17 cellular contexts compared by ENCODE assay signal in the genomic region with DNA sequence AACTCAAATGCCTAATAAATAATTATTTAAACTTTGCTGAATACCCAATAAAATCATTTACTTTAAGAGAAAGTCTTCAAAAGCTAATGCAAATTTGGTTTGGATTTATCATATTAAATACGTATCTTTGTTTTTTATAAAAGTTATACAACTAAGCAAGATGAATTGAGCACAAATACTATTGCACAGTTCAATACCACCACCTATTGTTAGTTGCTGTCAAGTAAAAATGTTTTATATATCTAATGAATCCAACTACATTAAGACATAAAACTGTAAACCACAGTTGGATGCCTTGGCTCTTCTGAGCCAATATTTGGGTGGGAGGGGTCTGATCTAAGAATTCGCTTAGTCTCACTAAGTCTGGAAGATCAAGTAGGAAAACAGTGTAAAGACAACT. TPM values are rescaled to one million over a fixed set of nuclear protein-coding genes. Genes with fewer than 3 reads are reported as not detected.
DNase-seq lines count a peak whose midpoint lies in the region; ATAC-seq and TF ChIP-seq lines count a peak whose summit lies in the region.
"Had no signal": no experiment of that assay in that cellular context is flagged by ENCODE, and none has a peak within 500 bp of the region (broad histone marks: within the 10 kb centered on the region; RNA-seq: fewer than 3 reads in every experiment).

No MANE protein-coding gene starts in this region.

- H3K36me3 ChIP-seq in heart left ventricle (peaks cover 0 to 4% (median 0%) of the 10 kb centered on the region in 9 donors), fibroblast of lung (ENCODE audit: control insufficient read depth, insufficient read depth, low read length) (no peaks in the 10 kb centered on the region), thoracic aorta (no peaks in the 10 kb centered on the region)
- H3K36me3 ChIP-seq: left lung had no signal

- no peaks in the 10 kb centered on the region for H3K79me2 ChIP-seq in fibroblast of lung (ENCODE audit: control insufficient read depth, insufficient read depth, low read length)

- ATAC-seq in heart left ventricle (peak in 2 of 4 donors; percentile 36 to 38), right cardiac atrium (no peak), thoracic aorta (ENCODE audit: insufficient number of reproducible peaks, low FRiP score, low read depth) (no peak)
- ATAC-seq: left lung; natural killer cell treated with Interleukin-12 subunit alpha and Interleukin-12 subunit beta and Interleukin-15 and Interleukin-18, amount 100 ng/mL, for 72 hours had no signal

- no peak overlapping the region for H3K9ac ChIP-seq in fibroblast of lung (ENCODE audit: insufficient read depth, low read length)

- no peak overlapping the region for H3K4me2 ChIP-seq in fibroblast of lung (ENCODE audit: extremely low read depth, insufficient read depth, low read length)

- H3K4me3 ChIP-seq in heart left ventricle: no peak overlapping the region
- H3K4me3 ChIP-seq in right cardiac atrium (ENCODE audit: low read length): no peak overlapping the region
- no peak overlapping the region for H3K4me3 ChIP-seq in fibroblast of lung (replicated peaks in 1 of 4; ENCODE audit: control extremely low read depth in 1 of 4, insufficient read depth in 1 of 4, low read depth in 3 of 4, low read length in 4 of 4)
- H3K4me3 ChIP-seq in thoracic aorta: peak overlapping the region; percentile 58
- H3K4me3 ChIP-seq: left lung had no signal

- H3K4me1 ChIP-seq in heart left ventricle (peaks cover 0 to 30% (median 14%) of the 10 kb centered on the region in 12 donors), right cardiac atrium (ENCODE audit: control insufficient read depth, insufficient read depth, low read length) (no peaks in the 10 kb centered on the region), fibroblast of lung (ENCODE audit: control insufficient read depth, extremely low read depth, insufficient read depth, low read length) (no peaks in the 10 kb centered on the region), thoracic aorta (ENCODE audit: control insufficient read depth in 1 of 2, low read depth in 2 of 2) (peaks cover 15 to 27% of the 10 kb centered on the region in 2 donors)

- TF ChIP-seq POLR2A in heart left ventricle (IDR thresholded peaks at IDR 0.05): no peak

- H3K9me3 ChIP-seq in heart left ventricle (no peaks in the 10 kb centered on the region), right cardiac atrium (ENCODE audit: control insufficient read depth, low read length) (no peaks in the 10 kb centered on the region), fibroblast of lung (ENCODE audit: control insufficient read depth, insufficient read depth, low read depth, low read length) (no peaks in the 10 kb centered on the region), thoracic aorta (no peaks in the 10 kb centered on the region)
- H3K9me3 ChIP-seq: left lung had no signal

- DNase-seq in heart left ventricle: no peak
- no peak for DNase-seq in right cardiac atrium
- peak; percentile 12 for DNase-seq in NCI-H1694 treated with DMSO at 0.1 percent for 48 hours (lab: John Stamatoyannopoulos, UW)
- DNase-seq in fibroblast of lung (ENCODE audit: low read depth in 2 of 2): peak; percentile 15 to 29
- DNase-seq in thoracic aorta (ENCODE audit: low spot score): no peak
- no peak for DNase-seq in Ammon's horn (ENCODE audit: low spot score)
- no peak for DNase-seq in NCI-H526 treated with DMSO at 0.1 percent for 48 hours (lab: John Stamatoyannopoulos, UW)
- no peak for DNase-seq in posterior cingulate gyrus
- DNase-seq: activated CD4-positive, alpha-beta memory T cell treated with anti-CD3 and anti-CD28 coated beads, Interleukin-2, amount 10 ng/mL, durations not matched to agents 7 days and 5 days; amygdala; cortex of kidney; DMS153; left lung; NCI-H1092; NCI-H2171 treated with DMSO at 0.1 percent for 48 hours; stimulated activated CD4-positive, alpha-beta T cell treated with anti-CD3 and anti-CD28 coated beads, Interleukin-2, amount 100 ng/mL, for 24 hours had no signal

- H3K27me3 ChIP-seq in heart left ventricle (no peaks in the 10 kb centered on the region), right cardiac atrium (ENCODE audit: control insufficient read depth, insufficient read depth) (no peaks in the 10 kb centered on the region), fibroblast of lung (ENCODE audit: control insufficient read depth, insufficient read depth, low read length) (no peaks in the 10 kb centered on the region), thoracic aorta (replicated peaks; ENCODE audit: insufficient read depth) (no peaks in the 10 kb centered on the region)
- H3K27me3 ChIP-seq: left lung had no signal

- intact Hi-C loops in heart left ventricle (cut with DNase I): loop anchor here in 5 of 10 donors (2.0 to 10.0 kb wide), 5 partner anchors 89 to 149 kb away; no protein-coding TSS in a partner anchor
- intact Hi-C loops in right cardiac atrium (cut with DNase I): loop anchor here in 1 of 4 donors (10.0 kb wide), 1 partner anchor 109 kb away; no protein-coding TSS in a partner anchor
- intact Hi-C loops in posterior cingulate gyrus (cut with DNase I): no loop called here

- 47 to 56% (median 51%) methylated on average over 2 of the region's 2 CpGs for WGBS in heart left ventricle, 4 donors
- 43% methylated on average over 2 of the region's 2 CpGs for WGBS in right cardiac atrium

- TF ChIP-seq CTCF in heart left ventricle (IDR thresholded peaks at IDR 0.05) (peak in 7 of 12 donors; percentile 10 to 47 (median 29)), fibroblast of lung (conservative IDR thresholded peaks at IDR 0.05 in 1 of 2, IDR thresholded peaks at IDR 0.05 in 1 of 2; ENCODE audit: low read depth in 1 of 2, low read length in 2 of 2) (no peak), thoracic aorta (IDR thresholded peaks at IDR 0.05) (no peak)

- H4K20me1 ChIP-seq in fibroblast of lung (ENCODE audit: control insufficient read depth, extremely low read depth, insufficient read depth, low read length): no peaks in the 10 kb centered on the region

- H2AFZ ChIP-seq in fibroblast of lung (ENCODE audit: low read length): no peak overlapping the region

- H3K27ac ChIP-seq in heart left ventricle (no peak overlapping the region), right cardiac atrium (ENCODE audit: low read length) (no peak overlapping the region), fibroblast of lung (ENCODE audit: insufficient read depth, low read length) (no peak overlapping the region), thoracic aorta (peak overlapping the region; percentile 34 to 42)
- H3K27ac ChIP-seq: left lung had no signal

RNA-seq across cellular contexts. Expression of gene FBXL20, which starts 7.7 kb away (rescaled TPM):
- total RNA-seq in heart left ventricle (10 to 100 TPM in 8 of 9 donors, 1 to 10 TPM in 1; 9.7 to 21.9 (median 15.3) TPM), right cardiac atrium (10 to 100 TPM in 2 of 4 donors, 1 to 10 TPM in 2; 8.6 to 12.4 (median 10.7) TPM), fibroblast of lung (11.3 and 14.5 TPM in 2 replicates), thoracic aorta (10 to 100 TPM; 30.8 to 45.2 TPM)
- polyA plus RNA-seq in heart left ventricle (1 to 10 TPM; 3.1 to 3.9 TPM), right cardiac atrium (4.0 TPM), fibroblast of lung (4.2 and 7.6 TPM in 2 replicates)
- 4.1 and 5.4 TPM in 2 replicates for polyA plus RNA-seq in fibroblast of lung (2012)
- 16.5 and 43.4 TPM in 2 replicates for polyA minus RNA-seq in fibroblast of lung (ENCODE audit: low replicate concordance)

RNA-seq across cellular contexts. Expression of gene MED1, which starts 57.3 kb away (rescaled TPM):
- total RNA-seq in heart left ventricle (10 to 100 TPM; 18.0 to 29.4 (median 20.8) TPM), right cardiac atrium (10 to 100 TPM; 21.4 to 25.8 (median 23.5) TPM), fibroblast of lung (20.5 and 28.4 TPM in 2 replicates), thoracic aorta (10 to 100 TPM; 18.1 to 29.0 TPM)
- polyA plus RNA-seq in heart left ventricle (10 to 100 TPM in 1 of 2 donors, 1 to 10 TPM in 1; 7.2 to 14.7 TPM), right cardiac atrium (8.9 TPM), fibroblast of lung (32.3 and 36.5 TPM in 2 replicates)
- 20.7 and 23.2 TPM in 2 replicates for polyA plus RNA-seq in fibroblast of lung (2012)
- 15.6 and 26.9 TPM in 2 replicates for polyA minus RNA-seq in fibroblast of lung (ENCODE audit: low replicate concordance)

Comparison
In these comparisons a context has a peak if more than half of its experiments do, and no peak if none do; other contexts are left out.
1. DNase-seq: peak in NCI-H1694 treated with DMSO at 0.1 percent for 48 hours (single experiment) and fibroblast of lung (2 of 2); none in heart left ventricle (0 of 5), right cardiac atrium (0 of 3), thoracic aorta (single experiment), Ammon's horn (single experiment), NCI-H526 treated with DMSO at 0.1 percent for 48 hours (single experiment) and posterior cingulate gyrus (0 of 10).
2. H3K27ac ChIP-seq: peak in thoracic aorta (2 of 2); none in heart left ventricle (0 of 12), right cardiac atrium (single experiment) and fibroblast of lung (single experiment).
3. CTCF ChIP-seq: peak in heart left ventricle (7 of 12); none in fibroblast of lung (0 of 2) and thoracic aorta (single experiment).